1 cellular context compared by ENCODE assay signal in the genomic region with DNA sequence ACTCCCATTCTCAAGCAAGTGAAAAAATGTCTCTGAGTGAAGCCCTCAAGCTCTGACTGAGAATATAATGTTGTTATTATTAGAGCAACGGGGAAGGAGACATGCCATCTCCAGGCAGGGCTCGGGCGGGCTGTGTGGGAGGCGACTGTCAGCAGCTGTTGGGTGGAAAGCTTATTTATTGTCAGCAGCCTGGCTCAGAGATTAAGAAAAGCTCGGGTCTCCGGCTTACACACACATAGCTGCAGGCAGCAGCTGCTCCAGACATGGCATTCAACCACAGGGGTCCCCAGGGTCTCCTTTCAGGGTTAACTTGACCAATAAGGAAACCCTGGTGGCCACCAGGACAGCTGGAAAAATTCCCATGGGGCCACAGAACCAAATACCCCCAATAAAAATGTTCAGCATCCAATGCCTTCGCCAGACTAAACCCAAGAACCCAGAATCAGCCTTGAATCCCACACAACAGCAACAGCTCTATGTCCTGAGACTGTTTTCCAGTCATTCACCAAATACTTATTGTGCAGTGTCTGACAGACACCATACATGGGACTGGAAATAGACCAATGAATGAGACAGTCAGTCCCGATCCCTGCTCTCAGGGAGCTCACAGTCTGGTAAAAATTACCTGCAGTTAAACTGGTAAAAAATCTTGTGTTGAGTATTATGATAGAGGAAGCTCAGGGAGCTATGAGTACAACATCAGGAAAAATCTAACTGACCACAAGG.
TF ChIP-seq lines count a peak whose summit lies in the region.

No MANE protein-coding gene starts in this region.

TF ChIP-seq in K562, 482 proteins besides CTCF, POLR2A, EP300 and RAD21 (continued from another document and continues in another):
- TF ChIP-seq, protein P1, sequence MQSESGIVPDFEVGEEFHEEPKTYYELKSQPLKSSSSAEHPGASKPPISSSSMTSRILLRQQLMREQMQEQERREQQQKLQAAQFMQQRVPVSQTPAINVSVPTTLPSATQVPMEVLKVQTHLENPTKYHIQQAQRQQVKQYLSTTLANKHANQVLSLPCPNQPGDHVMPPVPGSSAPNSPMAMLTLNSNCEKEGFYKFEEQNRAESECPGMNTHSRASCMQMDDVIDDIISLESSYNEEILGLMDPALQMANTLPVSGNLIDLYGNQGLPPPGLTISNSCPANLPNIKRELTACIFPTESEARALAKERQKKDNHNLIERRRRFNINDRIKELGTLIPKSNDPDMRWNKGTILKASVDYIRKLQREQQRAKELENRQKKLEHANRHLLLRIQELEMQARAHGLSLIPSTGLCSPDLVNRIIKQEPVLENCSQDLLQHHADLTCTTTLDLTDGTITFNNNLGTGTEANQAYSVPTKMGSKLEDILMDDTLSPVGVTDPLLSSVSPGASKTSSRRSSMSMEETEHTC (IDR thresholded peaks at IDR 0.05) = peak; percentile 4; the same call in 1 of the 2 replicates
- TF ChIP-seq ZNF589 (CRISPR knock-in tag; IDR thresholded peaks at IDR 0.05; ENCODE audit: low read depth) (peak; percentile 90), GABPB1 (CRISPR knock-in tag; IDR thresholded peaks at IDR 0.05) (0 out of 2 replicates have a peak, but pooled peaks have one; percentile 34), RFX5 (IDR thresholded peaks at IDR 0.05; ENCODE audit: low read depth, low read length) (no peak), ERF (CRISPR knock-in tag; IDR thresholded peaks at IDR 0.05) (no peak), ZNF644 (tag; IDR thresholded peaks at IDR 0.05; ENCODE audit: low read depth) (no peak; the same call in 1 of the 2 replicates), CSDE1 (IDR thresholded peaks at IDR 0.05) (no peak), ZNF764 (CRISPR knock-in tag; IDR thresholded peaks at IDR 0.05; ENCODE audit: low read depth) (no peak), KDM5B (IDR thresholded peaks at IDR 0.05; ENCODE audit: insufficient replicate concordance, low read depth, low read length) (no peak), JUNB (CRISPR knock-in tag; conservative IDR thresholded peaks at IDR 0.05) (no peak), PHTF2 (CRISPR knock-in tag; IDR thresholded peaks at IDR 0.05) (no peak), PPARD (CRISPR knock-in tag; IDR thresholded peaks at IDR 0.05) (no peak), MIER1 (IDR thresholded peaks at IDR 0.05; ENCODE audit: low read depth) (no peak), TSC22D4 (tag; IDR thresholded peaks at IDR 0.05) (no peak), MTA2 (IDR thresholded peaks at IDR 0.05; ENCODE audit: low read depth) (0 out of 2 replicates have a peak, but pooled peaks have one; percentile 36), NCOA6 (IDR thresholded peaks at IDR 0.05) (no peak), RBM34 (IDR thresholded peaks at IDR 0.05; ENCODE audit: borderline replicate concordance, insufficient read depth, low read length) (no peak), SIN3B (IDR thresholded peaks at IDR 0.05; ENCODE audit: low read depth) (no peak), DMBX1 (CRISPR knock-in tag; IDR thresholded peaks at IDR 0.05; ENCODE audit: borderline replicate concordance) (peak; percentile 67; the same call in 1 of the 2 replicates), SMAD1 (IDR thresholded peaks at IDR 0.05; ENCODE audit: low read depth, low read length, partially characterized antibody) (no peak), C11orf30 (IDR thresholded peaks at IDR 0.05; ENCODE audit: low read depth) (no peak), ARID2 (IDR thresholded peaks at IDR 0.05) (no peak), NFRKB (IDR thresholded peaks at IDR 0.05; ENCODE audit: low read depth) (no peak), SRSF1 (IDR thresholded peaks at IDR 0.05; ENCODE audit: low read depth, low read length) (no peak), HDAC2 (IDR thresholded peaks at IDR 0.05) (0 out of 2 replicates have a peak, but pooled peaks have one; percentile 21), ADNP (tag; IDR thresholded peaks at IDR 0.05) (no peak), IRF2 (CRISPR knock-in tag; IDR thresholded peaks at IDR 0.05) (no peak), ZKSCAN3 (CRISPR knock-in tag; IDR thresholded peaks at IDR 0.05) (no peak), ZFP30 (CRISPR knock-in tag; IDR thresholded peaks at IDR 0.05; ENCODE audit: borderline replicate concordance) (no peak), MAFG (tag; conservative IDR thresholded peaks at IDR 0.05) (no peak), FUS (optimal IDR thresholded peaks at IDR 0.05; ENCODE audit: low read depth, low read length) (no peak), MYC (IDR thresholded peaks at IDR 0.05; ENCODE audit: low read depth, low read length) (no peak), MYC (CRISPR knock-in tag; IDR thresholded peaks at IDR 0.05; ENCODE audit: borderline replicate concordance, low read depth) (no peak), RBFOX2 (IDR thresholded peaks at IDR 0.05; ENCODE audit: low read depth, low read length) (peak; percentile 47), CBFA2T2 (conservative IDR thresholded peaks at IDR 0.05) (peak; percentile 75), SLC30A9 (CRISPR knock-in tag; IDR thresholded peaks at IDR 0.05) (no peak)
- TF ChIP-seq, protein P2, sequence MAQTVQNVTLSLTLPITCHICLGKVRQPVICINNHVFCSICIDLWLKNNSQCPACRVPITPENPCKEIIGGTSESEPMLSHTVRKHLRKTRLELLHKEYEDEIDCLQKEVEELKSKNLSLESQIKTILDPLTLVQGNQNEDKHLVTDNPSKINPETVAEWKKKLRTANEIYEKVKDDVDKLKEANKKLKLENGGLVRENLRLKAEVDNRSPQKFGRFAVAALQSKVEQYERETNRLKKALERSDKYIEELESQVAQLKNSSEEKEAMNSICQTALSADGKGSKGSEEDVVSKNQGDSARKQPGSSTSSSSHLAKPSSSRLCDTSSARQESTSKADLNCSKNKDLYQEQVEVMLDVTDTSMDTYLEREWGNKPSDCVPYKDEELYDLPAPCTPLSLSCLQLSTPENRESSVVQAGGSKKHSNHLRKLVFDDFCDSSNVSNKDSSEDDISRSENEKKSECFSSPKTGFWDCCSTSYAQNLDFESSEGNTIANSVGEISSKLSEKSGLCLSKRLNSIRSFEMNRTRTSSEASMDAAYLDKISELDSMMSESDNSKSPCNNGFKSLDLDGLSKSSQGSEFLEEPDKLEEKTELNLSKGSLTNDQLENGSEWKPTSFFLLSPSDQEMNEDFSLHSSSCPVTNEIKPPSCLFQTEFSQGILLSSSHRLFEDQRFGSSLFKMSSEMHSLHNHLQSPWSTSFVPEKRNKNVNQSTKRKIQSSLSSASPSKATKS (CRISPR knock-in tag; IDR thresholded peaks at IDR 0.05) = no peak
- TF ChIP-seq, protein P3, sequence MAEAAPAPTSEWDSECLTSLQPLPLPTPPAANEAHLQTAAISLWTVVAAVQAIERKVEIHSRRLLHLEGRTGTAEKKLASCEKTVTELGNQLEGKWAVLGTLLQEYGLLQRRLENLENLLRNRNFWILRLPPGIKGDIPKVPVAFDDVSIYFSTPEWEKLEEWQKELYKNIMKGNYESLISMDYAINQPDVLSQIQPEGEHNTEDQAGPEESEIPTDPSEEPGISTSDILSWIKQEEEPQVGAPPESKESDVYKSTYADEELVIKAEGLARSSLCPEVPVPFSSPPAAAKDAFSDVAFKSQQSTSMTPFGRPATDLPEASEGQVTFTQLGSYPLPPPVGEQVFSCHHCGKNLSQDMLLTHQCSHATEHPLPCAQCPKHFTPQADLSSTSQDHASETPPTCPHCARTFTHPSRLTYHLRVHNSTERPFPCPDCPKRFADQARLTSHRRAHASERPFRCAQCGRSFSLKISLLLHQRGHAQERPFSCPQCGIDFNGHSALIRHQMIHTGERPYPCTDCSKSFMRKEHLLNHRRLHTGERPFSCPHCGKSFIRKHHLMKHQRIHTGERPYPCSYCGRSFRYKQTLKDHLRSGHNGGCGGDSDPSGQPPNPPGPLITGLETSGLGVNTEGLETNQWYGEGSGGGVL (CRISPR knock-in tag; IDR thresholded peaks at IDR 0.05) = no peak
- TF ChIP-seq, protein P4, sequence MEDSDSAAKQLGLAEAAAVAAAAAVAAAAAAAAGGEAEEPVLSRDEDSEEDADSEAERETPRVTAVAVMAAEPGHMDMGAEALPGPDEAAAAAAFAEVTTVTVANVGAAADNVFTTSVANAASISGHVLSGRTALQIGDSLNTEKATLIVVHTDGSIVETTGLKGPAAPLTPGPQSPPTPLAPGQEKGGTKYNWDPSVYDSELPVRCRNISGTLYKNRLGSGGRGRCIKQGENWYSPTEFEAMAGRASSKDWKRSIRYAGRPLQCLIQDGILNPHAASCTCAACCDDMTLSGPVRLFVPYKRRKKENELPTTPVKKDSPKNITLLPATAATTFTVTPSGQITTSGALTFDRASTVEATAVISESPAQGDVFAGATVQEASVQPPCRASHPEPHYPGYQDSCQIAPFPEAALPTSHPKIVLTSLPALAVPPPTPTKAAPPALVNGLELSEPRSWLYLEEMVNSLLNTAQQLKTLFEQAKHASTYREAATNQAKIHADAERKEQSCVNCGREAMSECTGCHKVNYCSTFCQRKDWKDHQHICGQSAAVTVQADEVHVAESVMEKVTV (CRISPR knock-in tag; IDR thresholded peaks at IDR 0.05) = peak; percentile 22; the same call in 1 of the 2 replicates
- TF ChIP-seq, protein P5, sequence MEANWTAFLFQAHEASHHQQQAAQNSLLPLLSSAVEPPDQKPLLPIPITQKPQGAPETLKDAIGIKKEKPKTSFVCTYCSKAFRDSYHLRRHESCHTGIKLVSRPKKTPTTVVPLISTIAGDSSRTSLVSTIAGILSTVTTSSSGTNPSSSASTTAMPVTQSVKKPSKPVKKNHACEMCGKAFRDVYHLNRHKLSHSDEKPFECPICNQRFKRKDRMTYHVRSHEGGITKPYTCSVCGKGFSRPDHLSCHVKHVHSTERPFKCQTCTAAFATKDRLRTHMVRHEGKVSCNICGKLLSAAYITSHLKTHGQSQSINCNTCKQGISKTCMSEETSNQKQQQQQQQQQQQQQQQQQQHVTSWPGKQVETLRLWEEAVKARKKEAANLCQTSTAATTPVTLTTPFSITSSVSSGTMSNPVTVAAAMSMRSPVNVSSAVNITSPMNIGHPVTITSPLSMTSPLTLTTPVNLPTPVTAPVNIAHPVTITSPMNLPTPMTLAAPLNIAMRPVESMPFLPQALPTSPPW (CRISPR knock-in tag; IDR thresholded peaks at IDR 0.05) = peak; percentile 51; the same call in 1 of the 2 replicates
- TF ChIP-seq, protein P6, sequence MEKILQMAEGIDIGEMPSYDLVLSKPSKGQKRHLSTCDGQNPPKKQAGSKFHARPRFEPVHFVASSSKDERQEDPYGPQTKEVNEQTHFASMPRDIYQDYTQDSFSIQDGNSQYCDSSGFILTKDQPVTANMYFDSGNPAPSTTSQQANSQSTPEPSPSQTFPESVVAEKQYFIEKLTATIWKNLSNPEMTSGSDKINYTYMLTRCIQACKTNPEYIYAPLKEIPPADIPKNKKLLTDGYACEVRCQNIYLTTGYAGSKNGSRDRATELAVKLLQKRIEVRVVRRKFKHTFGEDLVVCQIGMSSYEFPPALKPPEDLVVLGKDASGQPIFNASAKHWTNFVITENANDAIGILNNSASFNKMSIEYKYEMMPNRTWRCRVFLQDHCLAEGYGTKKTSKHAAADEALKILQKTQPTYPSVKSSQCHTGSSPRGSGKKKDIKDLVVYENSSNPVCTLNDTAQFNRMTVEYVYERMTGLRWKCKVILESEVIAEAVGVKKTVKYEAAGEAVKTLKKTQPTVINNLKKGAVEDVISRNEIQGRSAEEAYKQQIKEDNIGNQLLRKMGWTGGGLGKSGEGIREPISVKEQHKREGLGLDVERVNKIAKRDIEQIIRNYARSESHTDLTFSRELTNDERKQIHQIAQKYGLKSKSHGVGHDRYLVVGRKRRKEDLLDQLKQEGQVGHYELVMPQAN (IDR thresholded peaks at IDR 0.05; ENCODE audit: borderline replicate concordance) = no peak
- TF ChIP-seq, protein P7, sequence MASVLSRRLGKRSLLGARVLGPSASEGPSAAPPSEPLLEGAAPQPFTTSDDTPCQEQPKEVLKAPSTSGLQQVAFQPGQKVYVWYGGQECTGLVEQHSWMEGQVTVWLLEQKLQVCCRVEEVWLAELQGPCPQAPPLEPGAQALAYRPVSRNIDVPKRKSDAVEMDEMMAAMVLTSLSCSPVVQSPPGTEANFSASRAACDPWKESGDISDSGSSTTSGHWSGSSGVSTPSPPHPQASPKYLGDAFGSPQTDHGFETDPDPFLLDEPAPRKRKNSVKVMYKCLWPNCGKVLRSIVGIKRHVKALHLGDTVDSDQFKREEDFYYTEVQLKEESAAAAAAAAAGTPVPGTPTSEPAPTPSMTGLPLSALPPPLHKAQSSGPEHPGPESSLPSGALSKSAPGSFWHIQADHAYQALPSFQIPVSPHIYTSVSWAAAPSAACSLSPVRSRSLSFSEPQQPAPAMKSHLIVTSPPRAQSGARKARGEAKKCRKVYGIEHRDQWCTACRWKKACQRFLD (CRISPR knock-in tag; IDR thresholded peaks at IDR 0.05) = peak; percentile 56; the same call in 1 of the 2 replicates
- TF ChIP-seq, protein P8, sequence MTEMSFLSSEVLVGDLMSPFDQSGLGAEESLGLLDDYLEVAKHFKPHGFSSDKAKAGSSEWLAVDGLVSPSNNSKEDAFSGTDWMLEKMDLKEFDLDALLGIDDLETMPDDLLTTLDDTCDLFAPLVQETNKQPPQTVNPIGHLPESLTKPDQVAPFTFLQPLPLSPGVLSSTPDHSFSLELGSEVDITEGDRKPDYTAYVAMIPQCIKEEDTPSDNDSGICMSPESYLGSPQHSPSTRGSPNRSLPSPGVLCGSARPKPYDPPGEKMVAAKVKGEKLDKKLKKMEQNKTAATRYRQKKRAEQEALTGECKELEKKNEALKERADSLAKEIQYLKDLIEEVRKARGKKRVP (CRISPR knock-in tag; IDR thresholded peaks at IDR 0.05) = peak; percentile 61; the same call in 1 of the 2 replicates
- TF ChIP-seq, protein P9, sequence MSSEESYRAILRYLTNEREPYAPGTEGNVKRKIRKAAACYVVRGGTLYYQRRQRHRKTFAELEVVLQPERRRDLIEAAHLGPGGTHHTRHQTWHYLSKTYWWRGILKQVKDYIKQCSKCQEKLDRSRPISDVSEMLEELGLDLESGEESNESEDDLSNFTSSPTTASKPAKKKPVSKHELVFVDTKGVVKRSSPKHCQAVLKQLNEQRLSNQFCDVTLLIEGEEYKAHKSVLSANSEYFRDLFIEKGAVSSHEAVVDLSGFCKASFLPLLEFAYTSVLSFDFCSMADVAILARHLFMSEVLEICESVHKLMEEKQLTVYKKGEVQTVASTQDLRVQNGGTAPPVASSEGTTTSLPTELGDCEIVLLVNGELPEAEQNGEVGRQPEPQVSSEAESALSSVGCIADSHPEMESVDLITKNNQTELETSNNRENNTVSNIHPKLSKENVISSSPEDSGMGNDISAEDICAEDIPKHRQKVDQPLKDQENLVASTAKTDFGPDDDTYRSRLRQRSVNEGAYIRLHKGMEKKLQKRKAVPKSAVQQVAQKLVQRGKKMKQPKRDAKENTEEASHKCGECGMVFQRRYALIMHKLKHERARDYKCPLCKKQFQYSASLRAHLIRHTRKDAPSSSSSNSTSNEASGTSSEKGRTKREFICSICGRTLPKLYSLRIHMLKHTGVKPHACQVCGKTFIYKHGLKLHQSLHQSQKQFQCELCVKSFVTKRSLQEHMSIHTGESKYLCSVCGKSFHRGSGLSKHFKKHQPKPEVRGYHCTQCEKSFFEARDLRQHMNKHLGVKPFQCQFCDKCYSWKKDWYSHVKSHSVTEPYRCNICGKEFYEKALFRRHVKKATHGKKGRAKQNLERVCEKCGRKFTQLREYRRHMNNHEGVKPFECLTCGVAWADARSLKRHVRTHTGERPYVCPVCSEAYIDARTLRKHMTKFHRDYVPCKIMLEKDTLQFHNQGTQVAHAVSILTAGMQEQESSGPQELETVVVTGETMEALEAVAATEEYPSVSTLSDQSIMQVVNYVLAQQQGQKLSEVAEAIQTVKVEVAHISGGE (CRISPR knock-in tag; IDR thresholded peaks at IDR 0.05) = peak in 1 of 3 experiments; percentile 41; a peak in 1 of 6 replicates
- TF ChIP-seq, protein P10, sequence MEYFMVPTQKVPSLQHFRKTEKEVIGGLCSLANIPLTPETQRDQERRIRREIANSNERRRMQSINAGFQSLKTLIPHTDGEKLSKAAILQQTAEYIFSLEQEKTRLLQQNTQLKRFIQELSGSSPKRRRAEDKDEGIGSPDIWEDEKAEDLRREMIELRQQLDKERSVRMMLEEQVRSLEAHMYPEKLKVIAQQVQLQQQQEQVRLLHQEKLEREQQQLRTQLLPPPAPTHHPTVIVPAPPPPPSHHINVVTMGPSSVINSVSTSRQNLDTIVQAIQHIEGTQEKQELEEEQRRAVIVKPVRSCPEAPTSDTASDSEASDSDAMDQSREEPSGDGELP (CRISPR knock-in tag; IDR thresholded peaks at IDR 0.05; ENCODE audit: borderline replicate concordance) = peak; percentile 98
